1 cellular context compared by ENCODE assay signal in the genomic region with DNA sequence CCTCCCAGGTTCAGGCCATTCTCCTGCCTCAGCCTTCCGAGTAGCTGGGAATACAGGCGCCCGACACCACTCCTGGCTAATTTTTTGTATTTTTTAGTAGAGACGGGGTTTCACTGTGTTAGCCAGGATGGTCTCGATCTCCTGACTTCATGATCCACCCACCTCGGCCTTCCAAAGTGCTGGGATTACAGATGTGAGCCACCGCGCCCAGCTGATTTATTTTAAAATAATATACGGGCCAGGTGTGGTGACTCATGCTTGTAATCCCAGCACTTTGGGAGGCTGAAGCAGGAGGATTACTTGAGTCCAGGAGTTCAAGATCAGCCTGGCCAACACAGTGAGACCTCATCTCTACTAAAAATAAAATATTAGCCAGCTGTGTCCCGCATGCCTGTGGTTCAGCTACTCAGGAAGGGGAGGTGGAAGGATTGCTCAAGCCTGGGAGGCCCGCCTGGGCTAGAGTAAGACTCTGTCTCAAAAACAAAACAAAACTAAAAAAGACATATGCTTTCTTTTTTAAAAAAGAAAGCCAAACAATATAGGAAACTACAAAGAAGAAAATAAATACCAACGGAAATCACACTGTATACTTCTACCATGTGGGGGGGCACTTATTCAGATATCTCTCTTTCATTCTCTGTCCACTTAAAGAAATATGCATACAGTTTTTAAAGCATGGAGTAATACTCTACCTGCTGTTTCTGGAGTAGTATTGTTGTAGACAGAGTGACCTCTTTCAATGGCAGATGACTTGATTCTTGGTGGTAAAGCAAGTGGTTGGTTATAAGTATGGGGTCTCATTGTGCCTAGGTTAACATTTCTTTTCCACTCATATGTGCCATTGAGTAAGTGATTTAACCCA.
TF ChIP-seq lines count a peak whose summit lies in the region.

No MANE protein-coding gene starts in this region.

TF ChIP-seq in HepG2, 621 proteins besides CTCF, POLR2A, EP300 and RAD21 (continued from another document and continues in another):
- TF ChIP-seq, protein P1, sequence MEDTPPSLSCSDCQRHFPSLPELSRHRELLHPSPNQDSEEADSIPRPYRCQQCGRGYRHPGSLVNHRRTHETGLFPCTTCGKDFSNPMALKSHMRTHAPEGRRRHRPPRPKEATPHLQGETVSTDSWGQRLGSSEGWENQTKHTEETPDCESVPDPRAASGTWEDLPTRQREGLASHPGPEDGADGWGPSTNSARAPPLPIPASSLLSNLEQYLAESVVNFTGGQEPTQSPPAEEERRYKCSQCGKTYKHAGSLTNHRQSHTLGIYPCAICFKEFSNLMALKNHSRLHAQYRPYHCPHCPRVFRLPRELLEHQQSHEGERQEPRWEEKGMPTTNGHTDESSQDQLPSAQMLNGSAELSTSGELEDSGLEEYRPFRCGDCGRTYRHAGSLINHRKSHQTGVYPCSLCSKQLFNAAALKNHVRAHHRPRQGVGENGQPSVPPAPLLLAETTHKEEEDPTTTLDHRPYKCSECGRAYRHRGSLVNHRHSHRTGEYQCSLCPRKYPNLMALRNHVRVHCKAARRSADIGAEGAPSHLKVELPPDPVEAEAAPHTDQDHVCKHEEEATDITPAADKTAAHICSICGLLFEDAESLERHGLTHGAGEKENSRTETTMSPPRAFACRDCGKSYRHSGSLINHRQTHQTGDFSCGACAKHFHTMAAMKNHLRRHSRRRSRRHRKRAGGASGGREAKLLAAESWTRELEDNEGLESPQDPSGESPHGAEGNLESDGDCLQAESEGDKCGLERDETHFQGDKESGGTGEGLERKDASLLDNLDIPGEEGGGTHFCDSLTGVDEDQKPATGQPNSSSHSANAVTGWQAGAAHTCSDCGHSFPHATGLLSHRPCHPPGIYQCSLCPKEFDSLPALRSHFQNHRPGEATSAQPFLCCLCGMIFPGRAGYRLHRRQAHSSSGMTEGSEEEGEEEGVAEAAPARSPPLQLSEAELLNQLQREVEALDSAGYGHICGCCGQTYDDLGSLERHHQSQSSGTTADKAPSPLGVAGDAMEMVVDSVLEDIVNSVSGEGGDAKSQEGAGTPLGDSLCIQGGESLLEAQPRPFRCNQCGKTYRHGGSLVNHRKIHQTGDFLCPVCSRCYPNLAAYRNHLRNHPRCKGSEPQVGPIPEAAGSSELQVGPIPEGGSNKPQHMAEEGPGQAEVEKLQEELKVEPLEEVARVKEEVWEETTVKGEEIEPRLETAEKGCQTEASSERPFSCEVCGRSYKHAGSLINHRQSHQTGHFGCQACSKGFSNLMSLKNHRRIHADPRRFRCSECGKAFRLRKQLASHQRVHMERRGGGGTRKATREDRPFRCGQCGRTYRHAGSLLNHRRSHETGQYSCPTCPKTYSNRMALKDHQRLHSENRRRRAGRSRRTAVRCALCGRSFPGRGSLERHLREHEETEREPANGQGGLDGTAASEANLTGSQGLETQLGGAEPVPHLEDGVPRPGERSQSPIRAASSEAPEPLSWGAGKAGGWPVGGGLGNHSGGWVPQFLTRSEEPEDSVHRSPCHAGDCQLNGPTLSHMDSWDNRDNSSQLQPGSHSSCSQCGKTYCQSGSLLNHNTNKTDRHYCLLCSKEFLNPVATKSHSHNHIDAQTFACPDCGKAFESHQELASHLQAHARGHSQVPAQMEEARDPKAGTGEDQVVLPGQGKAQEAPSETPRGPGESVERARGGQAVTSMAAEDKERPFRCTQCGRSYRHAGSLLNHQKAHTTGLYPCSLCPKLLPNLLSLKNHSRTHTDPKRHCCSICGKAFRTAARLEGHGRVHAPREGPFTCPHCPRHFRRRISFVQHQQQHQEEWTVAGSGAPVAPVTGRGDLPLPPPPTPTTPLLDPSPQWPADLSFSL (CRISPR knock-in tag; IDR thresholded peaks at IDR 0.05) = no peak
- TF ChIP-seq, protein P2, sequence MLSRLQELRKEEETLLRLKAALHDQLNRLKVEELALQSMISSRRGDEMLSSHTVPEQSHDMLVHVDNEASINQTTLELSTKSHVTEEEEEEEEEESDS (CRISPR knock-in tag; IDR thresholded peaks at IDR 0.05; ENCODE audit: borderline replicate concordance) = no peak
- TF ChIP-seq, protein P3, sequence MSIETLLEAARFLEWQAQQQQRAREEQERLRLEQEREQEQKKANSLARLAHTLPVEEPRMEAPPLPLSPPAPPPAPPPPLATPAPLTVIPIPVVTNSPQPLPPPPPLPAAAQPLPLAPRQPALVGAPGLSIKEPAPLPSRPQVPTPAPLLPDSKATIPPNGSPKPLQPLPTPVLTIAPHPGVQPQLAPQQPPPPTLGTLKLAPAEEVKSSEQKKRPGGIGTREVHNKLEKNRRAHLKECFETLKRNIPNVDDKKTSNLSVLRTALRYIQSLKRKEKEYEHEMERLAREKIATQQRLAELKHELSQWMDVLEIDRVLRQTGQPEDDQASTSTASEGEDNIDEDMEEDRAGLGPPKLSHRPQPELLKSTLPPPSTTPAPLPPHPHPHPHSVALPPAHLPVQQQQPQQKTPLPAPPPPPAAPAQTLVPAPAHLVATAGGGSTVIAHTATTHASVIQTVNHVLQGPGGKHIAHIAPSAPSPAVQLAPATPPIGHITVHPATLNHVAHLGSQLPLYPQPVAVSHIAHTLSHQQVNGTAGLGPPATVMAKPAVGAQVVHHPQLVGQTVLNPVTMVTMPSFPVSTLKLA (IDR thresholded peaks at IDR 0.05) = no peak
- peak; percentile 64; the same call in 1 of the 2 replicates for TF ChIP-seq ZMYM4 (CRISPR knock-in tag; IDR thresholded peaks at IDR 0.05)
- peak; percentile 23; the same call in 1 of the 2 replicates for TF ChIP-seq RARA (CRISPR knock-in tag; IDR thresholded peaks at IDR 0.05)
- no peak for TF ChIP-seq ZFP37 (CRISPR knock-in tag; IDR thresholded peaks at IDR 0.05; ENCODE audit: borderline replicate concordance)
- TF ChIP-seq ARNTL (CRISPR knock-in tag; IDR thresholded peaks at IDR 0.05) = 0 out of 2 replicates have a peak, but pooled peaks have one; percentile 27
- peak; percentile 52; the same call in 1 of the 2 replicates for TF ChIP-seq NCOA2 (CRISPR knock-in tag; IDR thresholded peaks at IDR 0.05)
- no peak; the same call in 1 of the 2 replicates for TF ChIP-seq RXRA (CRISPR knock-in tag; IDR thresholded peaks at IDR 0.05)
- TF ChIP-seq, protein P4, sequence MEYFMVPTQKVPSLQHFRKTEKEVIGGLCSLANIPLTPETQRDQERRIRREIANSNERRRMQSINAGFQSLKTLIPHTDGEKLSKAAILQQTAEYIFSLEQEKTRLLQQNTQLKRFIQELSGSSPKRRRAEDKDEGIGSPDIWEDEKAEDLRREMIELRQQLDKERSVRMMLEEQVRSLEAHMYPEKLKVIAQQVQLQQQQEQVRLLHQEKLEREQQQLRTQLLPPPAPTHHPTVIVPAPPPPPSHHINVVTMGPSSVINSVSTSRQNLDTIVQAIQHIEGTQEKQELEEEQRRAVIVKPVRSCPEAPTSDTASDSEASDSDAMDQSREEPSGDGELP (IDR thresholded peaks at IDR 0.05; ENCODE audit: borderline replicate concordance, low read depth) = peak; percentile 88
- peak; percentile 14; the same call in 1 of the 2 replicates for TF ChIP-seq GATAD1 (CRISPR knock-in tag; IDR thresholded peaks at IDR 0.05)
- TF ChIP-seq ZNF782 (CRISPR knock-in tag; IDR thresholded peaks at IDR 0.05; ENCODE audit: borderline replicate concordance) = peak; percentile 63; the same call in 1 of the 2 replicates
- TF ChIP-seq KDM6A (CRISPR knock-in tag; IDR thresholded peaks at IDR 0.05; ENCODE audit: low read depth) = peak; percentile 87
- TF ChIP-seq, protein P5, sequence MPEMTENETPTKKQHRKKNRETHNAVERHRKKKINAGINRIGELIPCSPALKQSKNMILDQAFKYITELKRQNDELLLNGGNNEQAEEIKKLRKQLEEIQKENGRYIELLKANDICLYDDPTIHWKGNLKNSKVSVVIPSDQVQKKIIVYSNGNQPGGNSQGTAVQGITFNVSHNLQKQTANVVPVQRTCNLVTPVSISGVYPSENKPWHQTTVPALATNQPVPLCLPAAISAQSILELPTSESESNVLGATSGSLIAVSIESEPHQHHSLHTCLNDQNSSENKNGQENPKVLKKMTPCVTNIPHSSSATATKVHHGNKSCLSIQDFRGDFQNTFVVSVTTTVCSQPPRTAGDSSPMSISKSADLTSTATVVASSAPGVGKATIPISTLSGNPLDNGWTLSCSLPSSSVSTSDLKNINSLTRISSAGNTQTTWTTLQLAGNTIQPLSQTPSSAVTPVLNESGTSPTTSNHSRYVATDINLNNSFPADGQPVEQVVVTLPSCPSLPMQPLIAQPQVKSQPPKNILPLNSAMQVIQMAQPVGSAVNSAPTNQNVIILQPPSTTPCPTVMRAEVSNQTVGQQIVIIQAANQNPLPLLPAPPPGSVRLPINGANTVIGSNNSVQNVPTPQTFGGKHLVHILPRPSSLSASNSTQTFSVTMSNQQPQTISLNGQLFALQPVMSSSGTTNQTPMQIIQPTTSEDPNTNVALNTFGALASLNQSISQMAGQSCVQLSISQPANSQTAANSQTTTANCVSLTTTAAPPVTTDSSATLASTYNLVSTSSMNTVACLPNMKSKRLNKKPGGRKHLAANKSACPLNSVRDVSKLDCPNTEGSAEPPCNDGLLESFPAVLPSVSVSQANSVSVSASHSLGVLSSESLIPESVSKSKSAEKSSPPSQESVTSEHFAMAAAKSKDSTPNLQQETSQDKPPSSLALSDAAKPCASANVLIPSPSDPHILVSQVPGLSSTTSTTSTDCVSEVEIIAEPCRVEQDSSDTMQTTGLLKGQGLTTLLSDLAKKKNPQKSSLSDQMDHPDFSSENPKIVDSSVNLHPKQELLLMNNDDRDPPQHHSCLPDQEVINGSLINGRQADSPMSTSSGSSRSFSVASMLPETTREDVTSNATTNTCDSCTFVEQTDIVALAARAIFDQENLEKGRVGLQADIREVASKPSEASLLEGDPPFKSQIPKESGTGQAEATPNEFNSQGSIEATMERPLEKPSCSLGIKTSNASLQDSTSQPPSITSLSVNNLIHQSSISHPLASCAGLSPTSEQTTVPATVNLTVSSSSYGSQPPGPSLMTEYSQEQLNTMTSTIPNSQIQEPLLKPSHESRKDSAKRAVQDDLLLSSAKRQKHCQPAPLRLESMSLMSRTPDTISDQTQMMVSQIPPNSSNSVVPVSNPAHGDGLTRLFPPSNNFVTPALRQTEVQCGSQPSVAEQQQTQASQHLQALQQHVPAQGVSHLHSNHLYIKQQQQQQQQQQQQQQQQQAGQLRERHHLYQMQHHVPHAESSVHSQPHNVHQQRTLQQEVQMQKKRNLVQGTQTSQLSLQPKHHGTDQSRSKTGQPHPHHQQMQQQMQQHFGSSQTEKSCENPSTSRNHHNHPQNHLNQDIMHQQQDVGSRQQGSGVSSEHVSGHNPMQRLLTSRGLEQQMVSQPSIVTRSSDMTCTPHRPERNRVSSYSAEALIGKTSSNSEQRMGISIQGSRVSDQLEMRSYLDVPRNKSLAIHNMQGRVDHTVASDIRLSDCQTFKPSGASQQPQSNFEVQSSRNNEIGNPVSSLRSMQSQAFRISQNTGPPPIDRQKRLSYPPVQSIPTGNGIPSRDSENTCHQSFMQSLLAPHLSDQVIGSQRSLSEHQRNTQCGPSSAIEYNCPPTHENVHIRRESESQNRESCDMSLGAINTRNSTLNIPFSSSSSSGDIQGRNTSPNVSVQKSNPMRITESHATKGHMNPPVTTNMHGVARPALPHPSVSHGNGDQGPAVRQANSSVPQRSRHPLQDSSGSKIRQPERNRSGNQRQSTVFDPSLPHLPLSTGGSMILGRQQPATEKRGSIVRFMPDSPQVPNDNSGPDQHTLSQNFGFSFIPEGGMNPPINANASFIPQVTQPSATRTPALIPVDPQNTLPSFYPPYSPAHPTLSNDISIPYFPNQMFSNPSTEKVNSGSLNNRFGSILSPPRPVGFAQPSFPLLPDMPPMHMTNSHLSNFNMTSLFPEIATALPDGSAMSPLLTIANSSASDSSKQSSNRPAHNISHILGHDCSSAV (CRISPR knock-in tag; IDR thresholded peaks at IDR 0.05; ENCODE audit: borderline replicate concordance) = peak; percentile 68; the same call in 1 of the 2 replicates
- no peak for TF ChIP-seq BHLHE40 (IDR thresholded peaks at IDR 0.05; ENCODE audit: low read length)
- TF ChIP-seq TCF7 (IDR thresholded peaks at IDR 0.05; ENCODE audit: low read depth) = peak; percentile 54; the same call in 1 of the 2 replicates
- TF ChIP-seq HHEX (CRISPR knock-in tag; IDR thresholded peaks at IDR 0.05) = no peak
- no peak for TF ChIP-seq NFIB (CRISPR knock-in tag; IDR thresholded peaks at IDR 0.05; ENCODE audit: borderline replicate concordance)
- peak; percentile 49; the same call in 1 of the 2 replicates for TF ChIP-seq SMAD3 (CRISPR knock-in tag; IDR thresholded peaks at IDR 0.05)
- no peak for TF ChIP-seq NFE2L1 (CRISPR knock-in tag; IDR thresholded peaks at IDR 0.05; ENCODE audit: borderline replicate concordance)
- TF ChIP-seq, protein P6, sequence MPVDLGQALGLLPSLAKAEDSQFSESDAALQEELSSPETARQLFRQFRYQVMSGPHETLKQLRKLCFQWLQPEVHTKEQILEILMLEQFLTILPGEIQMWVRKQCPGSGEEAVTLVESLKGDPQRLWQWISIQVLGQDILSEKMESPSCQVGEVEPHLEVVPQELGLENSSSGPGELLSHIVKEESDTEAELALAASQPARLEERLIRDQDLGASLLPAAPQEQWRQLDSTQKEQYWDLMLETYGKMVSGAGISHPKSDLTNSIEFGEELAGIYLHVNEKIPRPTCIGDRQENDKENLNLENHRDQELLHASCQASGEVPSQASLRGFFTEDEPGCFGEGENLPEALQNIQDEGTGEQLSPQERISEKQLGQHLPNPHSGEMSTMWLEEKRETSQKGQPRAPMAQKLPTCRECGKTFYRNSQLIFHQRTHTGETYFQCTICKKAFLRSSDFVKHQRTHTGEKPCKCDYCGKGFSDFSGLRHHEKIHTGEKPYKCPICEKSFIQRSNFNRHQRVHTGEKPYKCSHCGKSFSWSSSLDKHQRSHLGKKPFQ (CRISPR knock-in tag; IDR thresholded peaks at IDR 0.05; ENCODE audit: insufficient replicate concordance) = peak; percentile 11
- TF ChIP-seq FOXA3 (CRISPR knock-in tag; IDR thresholded peaks at IDR 0.05) = no peak; the same call in none of the 2 replicates
- TF ChIP-seq, protein P7, sequence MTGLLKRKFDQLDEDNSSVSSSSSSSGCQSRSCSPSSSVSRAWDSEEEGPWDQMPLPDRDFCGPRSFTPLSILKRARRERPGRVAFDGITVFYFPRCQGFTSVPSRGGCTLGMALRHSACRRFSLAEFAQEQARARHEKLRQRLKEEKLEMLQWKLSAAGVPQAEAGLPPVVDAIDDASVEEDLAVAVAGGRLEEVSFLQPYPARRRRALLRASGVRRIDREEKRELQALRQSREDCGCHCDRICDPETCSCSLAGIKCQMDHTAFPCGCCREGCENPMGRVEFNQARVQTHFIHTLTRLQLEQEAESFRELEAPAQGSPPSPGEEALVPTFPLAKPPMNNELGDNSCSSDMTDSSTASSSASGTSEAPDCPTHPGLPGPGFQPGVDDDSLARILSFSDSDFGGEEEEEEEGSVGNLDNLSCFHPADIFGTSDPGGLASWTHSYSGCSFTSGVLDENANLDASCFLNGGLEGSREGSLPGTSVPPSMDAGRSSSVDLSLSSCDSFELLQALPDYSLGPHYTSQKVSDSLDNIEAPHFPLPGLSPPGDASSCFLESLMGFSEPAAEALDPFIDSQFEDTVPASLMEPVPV (CRISPR knock-in tag; IDR thresholded peaks at IDR 0.05) = no peak
- no peak for TF ChIP-seq CREB1 (IDR thresholded peaks at IDR 0.05)
- TF ChIP-seq CREB1 (CRISPR knock-in tag; IDR thresholded peaks at IDR 0.05) = no peak
- TF ChIP-seq NCOR1 (IDR thresholded peaks at IDR 0.05; ENCODE audit: borderline replicate concordance, low read length) = peak; percentile 47; the same call in 1 of the 2 replicates
- no peak for TF ChIP-seq ZFP41 (CRISPR knock-in tag; IDR thresholded peaks at IDR 0.05; ENCODE audit: borderline replicate concordance)
- no peak; the same call in 1 of the 2 replicates for TF ChIP-seq KDM2A (CRISPR knock-in tag; IDR thresholded peaks at IDR 0.05; ENCODE audit: borderline replicate concordance, low read depth)
- peak; percentile 83; the same call in 1 of the 2 replicates for TF ChIP-seq ZNF558 (CRISPR knock-in tag; IDR thresholded peaks at IDR 0.05; ENCODE audit: borderline replicate concordance)
